16 cellular contexts compared by ENCODE assay signal in genomic region chr10:51602326-51602725, GRCh38.
A peak's percentile ranks its signal among the peaks of the same experiment; 100 is the strongest.
DNase-seq lines count a peak whose midpoint lies in the region; ATAC-seq and TF ChIP-seq lines count a peak whose summit lies in the region.
"Had no signal": no experiment of that assay in that cellular context is flagged by ENCODE, and none has a peak within 500 bp of the region (broad histone marks: within the 10 kb centered on the region; RNA-seq: fewer than 3 reads in every experiment).

No MANE protein-coding gene starts in this region.

- DNase-seq in GM04504 (ENCODE audit: low read depth): peak; percentile 8
- DNase-seq in MG63: peak; percentile 1
- peak; percentile 8 for DNase-seq in fibroblast of the aortic adventitia (ENCODE audit: low read depth)
- no peak for DNase-seq in foreskin keratinocyte
- no peak for DNase-seq in posterior cingulate gyrus
- no peak for DNase-seq in Karpas-422
- DNase-seq: C1 segment of cervical spinal cord; DMS153; NCI-H1048; NCI-H2107; NCI-H226; NCI-H526 treated with DMSO at 0.1 percent for 48 hours; NK-92 treated with Interleukin-12 subunit alpha and Interleukin-12 subunit beta, amount 100 ng/mL, for 24 hours; PC-3; T-helper 1 cell had no signal

- no peak overlapping the region for H2AFZ ChIP-seq in Karpas-422 (ENCODE audit: low read length)

- no peaks in the 10 kb centered on the region for H3K79me2 ChIP-seq in Karpas-422 (ENCODE audit: low read length)

- ATAC-seq in foreskin keratinocyte: no peak
- ATAC-seq in GM21619 (IDR thresholded peaks at IDR 0.05; ENCODE audit: unreplicated experiment): no peak
- ATAC-seq: PC-3 had no signal

- H3K4me3 ChIP-seq in MG63 (no peak overlapping the region), fibroblast of the aortic adventitia (ENCODE audit: low read depth, low read length) (no peak overlapping the region), Karpas-422 (ENCODE audit: low read length) (no peak overlapping the region)

- no peak for TF ChIP-seq CTCF in fibroblast of the aortic adventitia (IDR thresholded peaks at IDR 0.05; ENCODE audit: insufficient read depth, low read length)
- no peak for TF ChIP-seq CTCF in foreskin keratinocyte (conservative IDR thresholded peaks at IDR 0.05)

- H3K4me1 ChIP-seq in foreskin keratinocyte (no peaks in the 10 kb centered on the region), Karpas-422 (ENCODE audit: low read length) (no peaks in the 10 kb centered on the region)

- H3K36me3 ChIP-seq in MG63 (no peaks in the 10 kb centered on the region), Karpas-422 (ENCODE audit: insufficient read depth, low read length) (no peaks in the 10 kb centered on the region)

- H3K27me3 ChIP-seq in MG63 (no peaks in the 10 kb centered on the region), foreskin keratinocyte (no peaks in the 10 kb centered on the region), Karpas-422 (ENCODE audit: low read length) (no peaks in the 10 kb centered on the region)

- H3K9me3 ChIP-seq in MG63 (no peaks in the 10 kb centered on the region), Karpas-422 (ENCODE audit: low read length) (no peaks in the 10 kb centered on the region)

- H3K9me2 ChIP-seq in Karpas-422 (replicated peaks; ENCODE audit: insufficient read depth, low read length): no peaks in the 10 kb centered on the region

- no peaks in the 10 kb centered on the region for H4K20me1 ChIP-seq in Karpas-422 (ENCODE audit: insufficient read depth, low read depth, low read length)

- no peak overlapping the region for H3K9ac ChIP-seq in Karpas-422 (ENCODE audit: low read length)

- intact Hi-C loops in posterior cingulate gyrus (cut with DNase I): no loop called here

- no peak overlapping the region for H3K27ac ChIP-seq in foreskin keratinocyte
- H3K27ac ChIP-seq in Karpas-422 (ENCODE audit: low read length): no peak overlapping the region

- no peak overlapping the region for H3K4me2 ChIP-seq in Karpas-422 (ENCODE audit: low read depth, low read length, poor library complexity, severe bottlenecking)

Comparison
In these comparisons a context has a peak if more than half of its experiments do, and no peak if none do; other contexts are left out.
1. DNase-seq: peak in GM04504 (single experiment), MG63 (single experiment) and fibroblast of the aortic adventitia (single experiment); none in foreskin keratinocyte (0 of 2), posterior cingulate gyrus (0 of 10) and Karpas-422 (single experiment).